15 cellular contexts compared by ENCODE assay signal in genomic region chr6:45791600-45792168, GRCh38.
DNase-seq lines count a peak whose midpoint lies in the region; ATAC-seq, FAIRE-seq and TF ChIP-seq lines count a peak whose summit lies in the region.
"Had no signal": no experiment of that assay in that cellular context is flagged by ENCODE, and none has a peak within 500 bp of the region (broad histone marks: within the 10 kb centered on the region; RNA-seq: fewer than 3 reads in every experiment).

No MANE protein-coding gene starts in this region.

- peaks cover 4% of the 10 kb centered on the region for H3K4me1 Mint-ChIP-seq in T-helper 2 cell treated with Interferon-gamma antibody and Interleukin-4, amounts not matched to agents 5 μg/mL and 100 μg/mL, for 36 hours (ENCODE audit: low read depth)
- H3K4me1 Mint-ChIP-seq: activated CD8-positive, alpha-beta memory T cell treated with anti-CD3 and anti-CD28 coated beads, Interleukin-2, amount 10 ng/mL, durations not matched to agents 7 days and 5 days; activated naive CD8-positive, alpha-beta T cell treated with anti-CD3 and anti-CD28 coated beads, Interleukin-2, amount 10 ng/mL, durations not matched to agents 7 days and 5 days had no signal

- peak overlapping the region; percentile 33 for H3K27ac Mint-ChIP-seq in T-helper 2 cell treated with Interferon-gamma antibody and Interleukin-4, amounts not matched to agents 5 μg/mL and 100 μg/mL, for 36 hours
- H3K27ac Mint-ChIP-seq: activated CD8-positive, alpha-beta memory T cell treated with anti-CD3 and anti-CD28 coated beads, Interleukin-2, amount 10 ng/mL, durations not matched to agents 7 days and 5 days; activated naive CD8-positive, alpha-beta T cell treated with anti-CD3 and anti-CD28 coated beads, Interleukin-2, amount 10 ng/mL, durations not matched to agents 7 days and 5 days had no signal

- FAIRE-seq in urothelium cell line (lab: Jason Lieb, UNC) = peak; percentile 23
- FAIRE-seq: D721Med, TTC549 had no signal

- no peak overlapping the region for H3K4me3 Mint-ChIP-seq in T-helper 2 cell treated with Interferon-gamma antibody and Interleukin-4, amounts not matched to agents 5 μg/mL and 100 μg/mL, for 36 hours
- H3K4me3 Mint-ChIP-seq: activated CD8-positive, alpha-beta memory T cell treated with anti-CD3 and anti-CD28 coated beads, Interleukin-2, amount 10 ng/mL, durations not matched to agents 7 days and 5 days; activated naive CD8-positive, alpha-beta T cell treated with anti-CD3 and anti-CD28 coated beads, Interleukin-2, amount 10 ng/mL, durations not matched to agents 7 days and 5 days had no signal

- no peak for DNase-seq in T-helper 2 cell treated with Interferon-gamma antibody and Interleukin-4, amounts not matched to agents 5 μg/mL and 100 μg/mL, for 36 hours (ENCODE audit: low spot score)
- DNase-seq in T-helper 2 cell (no peak), amniotic stem cell (lab: John Stamatoyannopoulos, UW) (peak; percentile 4), foreskin melanocyte (peak; percentile 66), urothelium cell line (ENCODE audit: low spot score) (peak; percentile 10), NCI-H1436 (lab: John Stamatoyannopoulos, UW) (no peak), GM20000 (ENCODE audit: low spot score) (no peak)
- DNase-seq: activated CD8-positive, alpha-beta memory T cell treated with anti-CD3 and anti-CD28 coated beads, Interleukin-2, amount 10 ng/mL, durations not matched to agents 7 days and 5 days; activated naive CD8-positive, alpha-beta T cell treated with anti-CD3 and anti-CD28 coated beads, Interleukin-2, amount 10 ng/mL, durations not matched to agents 7 days and 5 days; effector CD4-positive, alpha-beta T cell; lower lobe of right lung; stimulated activated CD4-positive, alpha-beta T cell treated with anti-CD3 and anti-CD28 coated beads, Interleukin-12 subunit alpha, Interleukin-12 subunit beta, amount 100 ng/mL, for 4 hours had no signal

- H3K9me3 Mint-ChIP-seq in T-helper 2 cell treated with Interferon-gamma antibody and Interleukin-4, amounts not matched to agents 5 μg/mL and 100 μg/mL, for 36 hours = peaks cover 3% of the 10 kb centered on the region
- H3K9me3 Mint-ChIP-seq: activated naive CD8-positive, alpha-beta T cell treated with anti-CD3 and anti-CD28 coated beads, Interleukin-2, amount 10 ng/mL, durations not matched to agents 7 days and 5 days had no signal

- H3K27me3 Mint-ChIP-seq in T-helper 2 cell treated with Interferon-gamma antibody and Interleukin-4, amounts not matched to agents 5 μg/mL and 100 μg/mL, for 36 hours (ENCODE audit: low read depth) = no peaks in the 10 kb centered on the region
- H3K27me3 Mint-ChIP-seq: activated CD8-positive, alpha-beta memory T cell treated with anti-CD3 and anti-CD28 coated beads, Interleukin-2, amount 10 ng/mL, durations not matched to agents 7 days and 5 days had no signal

- ATAC-seq in GM19351 (IDR thresholded peaks at IDR 0.05; ENCODE audit: unreplicated experiment) = no peak
- ATAC-seq: activated CD8-positive, alpha-beta memory T cell treated with anti-CD3 and anti-CD28 coated beads, Interleukin-2, amount 10 ng/mL, durations not matched to agents 7 days and 5 days had no signal

- TF ChIP-seq CTCF in GM20000 (IDR thresholded peaks at IDR 0.05; ENCODE audit: extremely low read depth, missing control alignments) = no peak

- H3K36me3 Mint-ChIP-seq in T-helper 2 cell treated with Interferon-gamma antibody and Interleukin-4, amounts not matched to agents 5 μg/mL and 100 μg/mL, for 36 hours (ENCODE audit: low read depth) = peaks cover 2% of the 10 kb centered on the region
- H3K36me3 Mint-ChIP-seq: activated naive CD8-positive, alpha-beta T cell treated with anti-CD3 and anti-CD28 coated beads, Interleukin-2, amount 10 ng/mL, durations not matched to agents 7 days and 5 days had no signal

Comparison
In these comparisons a context has a peak if more than half of its experiments do, and no peak if none do; other contexts are left out.
1. DNase-seq: peak in amniotic stem cell (single experiment), foreskin melanocyte (single experiment) and urothelium cell line (single experiment); none in T-helper 2 cell treated with Interferon-gamma antibody and Interleukin-4, amounts not matched to agents 5 μg/mL and 100 μg/mL, for 36 hours (single experiment), T-helper 2 cell (0 of 5), NCI-H1436 (single experiment) and GM20000 (single experiment).